ENCODE assay signal across 1 cellular context in genomic region chr4:158071931-158072330, GRCh38.
TF ChIP-seq lines count a peak whose summit lies in the region.

No MANE protein-coding gene starts in this region.

TF ChIP-seq in IMR-90, 13 proteins besides CTCF, POLR2A, EP300 and RAD21 (continued from another document):
- TF ChIP-seq MXI1 (IDR thresholded peaks at IDR 0.05; ENCODE audit: borderline replicate concordance, low read depth, low read length) (no peak), MAZ (IDR thresholded peaks at IDR 0.05; ENCODE audit: borderline replicate concordance, low read depth, low read length) (no peak)
TF ChIP-seq in IMR-90: peak in this region for 0.
